8 cellular contexts compared by ENCODE assay signal in the genomic region with DNA sequence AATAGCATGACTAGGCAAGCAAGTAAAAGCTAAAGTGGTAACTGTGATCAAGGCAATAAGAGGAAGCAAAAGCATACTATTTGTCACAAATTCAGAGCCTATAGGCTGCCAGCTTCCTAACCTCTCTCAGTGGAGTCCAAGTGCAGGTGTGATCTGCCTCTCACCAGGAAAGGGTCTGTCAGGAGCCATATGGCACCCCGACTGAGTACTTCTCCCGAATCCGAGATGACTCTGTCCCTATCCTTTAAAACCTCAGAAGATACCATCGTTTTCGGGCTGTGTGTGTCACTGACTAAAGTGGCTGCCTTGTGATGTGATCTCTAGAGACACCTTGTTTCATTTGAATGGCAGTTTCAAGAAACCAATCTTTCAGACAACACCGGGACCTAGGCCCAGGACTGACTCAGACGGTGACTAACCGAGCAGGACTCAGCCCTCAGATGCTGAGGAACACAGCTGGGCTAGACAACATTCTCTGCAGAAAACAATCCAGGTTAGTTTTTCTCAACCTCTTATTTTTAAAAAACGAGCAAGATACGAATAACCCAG.
DNase-seq lines count a peak whose midpoint lies in the region; ATAC-seq and TF ChIP-seq lines count a peak whose summit lies in the region.

No MANE protein-coding gene starts in this region.

- DNase-seq in ACHN (peak; percentile 70), foreskin fibroblast (peak; percentile 86 to 94), SKM-1 (lab: John Stamatoyannopoulos, UW; ENCODE audit: unreplicated experiment) (no peak), mucosa of gallbladder (ENCODE audit: low spot score) (no peak)
- peak; percentile 77 for DNase-seq in activated CD4-positive, alpha-beta memory T cell treated with anti-CD3 and anti-CD28 coated beads for 36 hours
- peak; percentile 35 for DNase-seq in stimulated activated CD4-positive, alpha-beta T cell treated with anti-CD3 and anti-CD28 coated beads, Interleukin-4, amount 100 ng/mL, for 1 hour

- CTCF ChIA-PET in activated CD4-positive, alpha-beta memory T cell treated with anti-CD3 and anti-CD28 coated beads for 36 hours (lab: Charles Lee) = interaction anchor here (0.6 to 1.9 kb wide), 7 partner anchors 14 to 185 kb away, joined by 4 to 13 read pairs (median 6); partner anchors contain the start of gene HIC1

- no peak for TF ChIP-seq CTCF in foreskin fibroblast (IDR thresholded peaks at IDR 0.05; ENCODE audit: low read depth, low read length)

- intact Hi-C loops in activated CD4-positive, alpha-beta memory T cell treated with anti-CD3 and anti-CD28 coated beads for 36 hours (cut with micrococcal nuclease) = loop anchor here (1.0 to 5.0 kb wide), 5 partner anchors 17 to 170 kb away; no protein-coding TSS in a partner anchor

- H3K4me3 Mint-ChIP-seq in activated CD4-positive, alpha-beta memory T cell treated with anti-CD3 and anti-CD28 coated beads for 36 hours = no peak overlapping the region

- H3K36me3 Mint-ChIP-seq in activated CD4-positive, alpha-beta memory T cell treated with anti-CD3 and anti-CD28 coated beads for 36 hours = peaks cover 24% of the 10 kb centered on the region

- H3K27ac Mint-ChIP-seq in activated CD4-positive, alpha-beta memory T cell treated with anti-CD3 and anti-CD28 coated beads for 36 hours = peak overlapping the region; percentile 85

- peaks cover 41% of the 10 kb centered on the region for H3K4me1 Mint-ChIP-seq in activated CD4-positive, alpha-beta memory T cell treated with anti-CD3 and anti-CD28 coated beads for 36 hours (ENCODE audit: low read depth)

- no peaks in the 10 kb centered on the region for H3K27me3 Mint-ChIP-seq in activated CD4-positive, alpha-beta memory T cell treated with anti-CD3 and anti-CD28 coated beads for 36 hours

- H3K9me3 Mint-ChIP-seq in activated CD4-positive, alpha-beta memory T cell treated with anti-CD3 and anti-CD28 coated beads for 36 hours = no peaks in the 10 kb centered on the region

- ATAC-seq in GM19035 (IDR thresholded peaks at IDR 0.05; ENCODE audit: unreplicated experiment) (peak; percentile 75), HG03196 (IDR thresholded peaks at IDR 0.05; ENCODE audit: unreplicated experiment) (peak; percentile 64)

- POLR2A ChIA-PET in activated CD4-positive, alpha-beta memory T cell treated with anti-CD3 and anti-CD28 coated beads for 36 hours (lab: Charles Lee) = interaction anchor here (0.6 to 1.5 kb wide), 4 partner anchors 14 to 96 kb away, joined by 3 to 6 read pairs (median 3); partner anchors contain the start of gene TSR1

- in situ Hi-C loops in ACHN (cut with HindIII; ENCODE audit: low pct_ligation_motif_present, low pct_unique_long_range_greater_than_20kb, low sequenced_read_pairs) = no loop called here

- H3K4me3 ChIP-seq in foreskin fibroblast (ENCODE audit: low read depth in 1 of 2, low read length in 2 of 2) = peak overlapping the region in 1 of 2 donors; percentile 10

Comparison
In these comparisons a context has a peak if more than half of its experiments do, and no peak if none do; other contexts are left out.
1. DNase-seq: peak in ACHN (single experiment), activated CD4-positive, alpha-beta memory T cell treated with anti-CD3 and anti-CD28 coated beads for 36 hours (single experiment), foreskin fibroblast (2 of 2) and stimulated activated CD4-positive, alpha-beta T cell treated with anti-CD3 and anti-CD28 coated beads, Interleukin-4, amount 100 ng/mL, for 1 hour (single experiment); none in SKM-1 (single experiment) and mucosa of gallbladder (single experiment).